ENCODE assay signal across 16 cellular contexts in the genomic region with DNA sequence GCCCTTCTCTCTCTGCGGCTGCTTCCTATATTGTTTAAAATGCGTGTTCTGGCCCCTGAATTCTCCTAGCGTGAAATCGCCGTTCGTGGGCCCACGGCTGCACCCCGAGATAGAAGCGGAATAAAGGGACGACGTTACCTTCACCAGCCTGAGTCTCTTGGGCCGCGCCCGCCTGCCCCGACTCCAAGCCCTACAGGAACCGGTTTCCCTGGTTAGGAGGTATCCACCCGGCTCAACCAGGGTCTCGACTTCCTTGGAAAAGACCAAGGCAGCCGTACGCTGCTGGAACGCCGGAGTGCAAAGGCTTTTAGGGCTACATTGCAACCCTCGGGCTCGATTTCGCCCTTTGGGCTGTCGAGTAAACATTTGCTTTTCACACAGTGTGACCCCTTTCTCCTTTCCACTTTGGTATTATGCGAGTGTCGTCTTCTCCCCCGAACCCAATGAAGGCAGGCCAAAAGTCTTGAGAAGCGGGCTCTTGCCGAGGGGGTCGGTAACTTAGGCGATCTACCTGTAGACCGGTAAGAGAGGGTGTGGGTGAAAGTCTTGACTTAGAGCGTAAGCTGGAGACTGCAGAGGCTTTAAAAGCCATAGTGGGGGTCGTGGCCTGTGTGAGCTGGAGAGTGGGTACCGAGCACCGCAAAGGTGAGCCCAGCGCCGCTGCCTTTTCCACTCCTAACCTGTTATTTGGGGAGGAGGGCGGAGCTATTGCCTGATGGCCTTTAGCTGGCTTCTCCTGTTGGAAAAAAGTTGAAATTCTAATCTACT. TPM values are rescaled to one million over a fixed set of nuclear protein-coding genes. Genes with fewer than 3 reads are reported as not detected.
DNase-seq lines count a peak whose midpoint lies in the region; ATAC-seq and TF ChIP-seq lines count a peak whose summit lies in the region.
"Had no signal": no experiment of that assay in that cellular context is flagged by ENCODE, and none has a peak within 500 bp of the region (broad histone marks: within the 10 kb centered on the region; RNA-seq: fewer than 3 reads in every experiment).

No MANE protein-coding gene starts in this region.

- ATAC-seq in HG03139 (IDR thresholded peaks at IDR 0.05; ENCODE audit: unreplicated experiment) = no peak
- ATAC-seq in HG02798 (IDR thresholded peaks at IDR 0.05; ENCODE audit: poor library complexity, unreplicated experiment) = no peak
- no peak for ATAC-seq in omental fat pad (ENCODE audit: low FRiP score)
- ATAC-seq: activated naive CD8-positive, alpha-beta T cell treated with anti-CD3 and anti-CD28 coated beads, Interleukin-2, amount 50 U/mL, for 24 hours; heart left ventricle had no signal

- TF ChIP-seq CTCF in osteoblast (IDR thresholded peaks at IDR 0.05; ENCODE audit: extremely low read depth, low read depth, low read length) (no peak), omental fat pad (IDR thresholded peaks at IDR 0.05) (no peak)

- peak overlapping the region; percentile 91 for H3K4me3 ChIP-seq in NT2/D1 (ENCODE audit: insufficient read length, low read depth)
- peak overlapping the region; percentile 93 for H3K4me3 ChIP-seq in iPS-20b (ENCODE audit: low read length)
- no peak overlapping the region for H3K4me3 ChIP-seq in osteoblast (ENCODE audit: insufficient read depth, low read length)
- H3K4me3 ChIP-seq: right atrium auricular region had no signal

- H3K27me3 ChIP-seq in NT2/D1 (ENCODE audit: insufficient read depth, insufficient read length) (no peaks in the 10 kb centered on the region), iPS-20b (ENCODE audit: insufficient read depth, low read length) (no peaks in the 10 kb centered on the region), osteoblast (ENCODE audit: insufficient read depth, low read length) (peaks cover 90% of the 10 kb centered on the region)

- no peaks in the 10 kb centered on the region for H3K79me2 ChIP-seq in osteoblast (ENCODE audit: insufficient read depth, low read length)

- H3K4me1 ChIP-seq in ES-I3 (ENCODE audit: insufficient read depth, low read length) = peaks cover 22% of the 10 kb centered on the region
- peaks cover 3% of the 10 kb centered on the region for H3K4me1 ChIP-seq in NT2/D1 (ENCODE audit: insufficient read depth, insufficient read length)
- peaks cover 23% of the 10 kb centered on the region for H3K4me1 ChIP-seq in iPS-20b (ENCODE audit: insufficient read depth, low read length)
- no peaks in the 10 kb centered on the region for H3K4me1 ChIP-seq in osteoblast (ENCODE audit: insufficient read depth, low read length)
- H3K4me1 ChIP-seq: BE2C had no signal

- H3K9ac ChIP-seq in ES-I3 (ENCODE audit: low read depth, low read length) (peak overlapping the region; percentile 99), NT2/D1 (ENCODE audit: insufficient read length, low read depth) (peak overlapping the region; percentile 83), iPS-20b (ENCODE audit: low read depth, low read length) (peak overlapping the region; percentile 98)

- DNase-seq in NT2/D1 (ENCODE audit: low read depth, low spot score) (no peak), osteoblast (ENCODE audit: insufficient read length, low spot score, missing footprints) (peak; percentile 73), SKM-1 (lab: John Stamatoyannopoulos, UW; ENCODE audit: unreplicated experiment) (no peak), omental fat pad (ENCODE audit: low spot score) (no peak)
- DNase-seq: activated naive CD8-positive, alpha-beta T cell treated with anti-CD3 and anti-CD28 coated beads, Interleukin-2, amount 50 U/mL, for 24 hours; BE2C; heart left ventricle; stimulated activated naive CD4-positive, alpha-beta T cell treated with Interleukin-2 at 50 U/mL for 16 hours; WERI-Rb-1 had no signal

- H4K20me1 ChIP-seq in osteoblast (ENCODE audit: insufficient read depth, low read length) = no peaks in the 10 kb centered on the region

- H3K9me3 ChIP-seq in ES-I3 (ENCODE audit: control insufficient read depth, insufficient read depth, low read length) = no peaks in the 10 kb centered on the region
- peaks cover 35% of the 10 kb centered on the region; the same call in 1 of the 2 replicates for H3K9me3 ChIP-seq in NT2/D1 (ENCODE audit: insufficient read depth, low read length)
- H3K9me3 ChIP-seq in iPS-20b (ENCODE audit: insufficient read depth, low read depth, low read length) = no peaks in the 10 kb centered on the region
- H3K9me3 ChIP-seq in osteoblast (ENCODE audit: low read depth, low read length) = peaks cover 8% of the 10 kb centered on the region
- H3K9me3 ChIP-seq: BE2C, heart left ventricle, right atrium auricular region had no signal

- H3K4me2 ChIP-seq in osteoblast (ENCODE audit: insufficient read depth, low read length) = no peak overlapping the region

- no peak overlapping the region for H2AFZ ChIP-seq in osteoblast (ENCODE audit: low read length)

- H3K36me3 ChIP-seq in ES-I3 (ENCODE audit: insufficient read depth, low read length) (peaks cover 24% of the 10 kb centered on the region), NT2/D1 (ENCODE audit: insufficient read depth, insufficient read length, low read length) (peaks cover 58% of the 10 kb centered on the region), iPS-20b (ENCODE audit: insufficient read depth, low read depth, low read length) (peaks cover 64% of the 10 kb centered on the region), osteoblast (ENCODE audit: insufficient read depth, low read length) (no peaks in the 10 kb centered on the region)
- H3K36me3 ChIP-seq: BE2C, heart left ventricle, right atrium auricular region, WERI-Rb-1 had no signal

- peak overlapping the region; percentile 92 for H3K27ac ChIP-seq in iPS-20b (ENCODE audit: low read length)
- H3K27ac ChIP-seq in osteoblast (ENCODE audit: low read depth, low read length) = no peak overlapping the region
- H3K27ac ChIP-seq: epithelial cell of prostate, heart left ventricle, HL-60, right atrium auricular region, WERI-Rb-1 had no signal

RNA-seq across cellular contexts. Expression of a gene that starts 2.0 kb away (rescaled TPM):
- total RNA-seq in osteoblast = not detected in 2 replicates
- total RNA-seq in omental fat pad = under 1 TPM in 3 of 4 donors, not detected in 1; 0.13 to 0.84 (median 0.36) TPM
- total RNA-seq: right atrium auricular region had no signal
